ENCODE assay signal across 8 cellular contexts in genomic region chr1:40691538-40692428, GRCh38. TPM values are rescaled to one million over a fixed set of nuclear protein-coding genes. Genes with fewer than 3 reads are reported as not detected.
DNase-seq lines count a peak whose midpoint lies in the region; ATAC-seq, FAIRE-seq and TF ChIP-seq lines count a peak whose summit lies in the region.

Gene NFYC, plus strand, starts transcription at chr1:40691704. Its CDS starts 47,140 bp downstream, at chr1:40738844.

- no peaks in the 10 kb centered on the region for H3K9me2 ChIP-seq in OCI-LY1 (ENCODE audit: low read depth, low read length)

- H3K4me3 ChIP-seq in HUES64 (ENCODE audit: low read length), result peak within 1 kb of the TSS; percentile 84
- peak within 1 kb of the TSS; percentile 80 for H3K4me3 ChIP-seq in OCI-LY1 (ENCODE audit: low read depth, low read length, poor library complexity, severe bottlenecking)

- peak within 1 kb of the TSS; percentile 96 for H3K27ac Mint-ChIP-seq in mesothelial cell of epicardium

- H3K79me2 ChIP-seq in OCI-LY1 (ENCODE audit: insufficient read depth, low read length), result peaks cover 48% of the 10 kb centered on the region

- ATAC-seq in GM21423 (IDR thresholded peaks at IDR 0.05; ENCODE audit: unreplicated experiment), result peak; percentile 70

- DNase-seq in Caki2 (ENCODE audit: low read depth) (peak; percentile 95), mesothelial cell of epicardium (ENCODE audit: low spot score in 2 of 2, unreplicated experiment in 2 of 2) (peak; percentile 93 to 94)
- DNase-seq in activated CD8-positive, alpha-beta memory T cell treated with anti-CD3 and anti-CD28 coated beads, Interleukin-2, amount 50 U/mL, for 4 hours, result peak; percentile 92
- DNase-seq in stimulated activated CD8-positive, alpha-beta memory T cell treated with anti-CD3 and anti-CD28 coated beads, Interleukin-15, amount 100 ng/mL, for 48 hours (ENCODE audit: low read depth in 2 of 2), result peak; percentile 93

- H3K4me1 ChIP-seq in HUES64 (ENCODE audit: insufficient read depth, low read length), result peaks cover 30% of the 10 kb centered on the region
- peaks cover 54% of the 10 kb centered on the region for H3K4me1 ChIP-seq in OCI-LY1 (ENCODE audit: insufficient read depth, low read length, severe bottlenecking)

- peaks cover 24% of the 10 kb centered on the region for H3K4me1 Mint-ChIP-seq in mesothelial cell of epicardium

- H3K9ac ChIP-seq in HUES64 (ENCODE audit: low read depth, low read length) (peak within 1 kb of the TSS; percentile 100), OCI-LY1 (ENCODE audit: low read length) (peak within 1 kb of the TSS; percentile 84)

- H3K9me3 Mint-ChIP-seq in mesothelial cell of epicardium, result peaks cover under 1% of the 10 kb centered on the region

- TF ChIP-seq CTCF in OCI-LY1 (IDR thresholded peaks at IDR 0.05; ENCODE audit: low read length), result no peak
- no peak for TF ChIP-seq CTCF in mesothelial cell of epicardium (IDR thresholded peaks at IDR 0.05; ENCODE audit: unreplicated experiment)

- peak within 1 kb of the TSS; percentile 91 for H3K4me3 Mint-ChIP-seq in mesothelial cell of epicardium

- no peaks in the 10 kb centered on the region for H4K20me1 ChIP-seq in OCI-LY1 (ENCODE audit: insufficient read depth, low read length)

- peaks cover 12% of the 10 kb centered on the region for H3K36me3 Mint-ChIP-seq in mesothelial cell of epicardium

- H3K27me3 ChIP-seq in HUES64 (ENCODE audit: insufficient read depth, low read length), result no peaks in the 10 kb centered on the region
- no peaks in the 10 kb centered on the region for H3K27me3 ChIP-seq in OCI-LY1 (ENCODE audit: insufficient read depth, low read length)

- WGBS in HUES64, result under 1% methylated on average over 84 of the region's 84 CpGs

- H3K9me3 ChIP-seq in HUES64 (ENCODE audit: insufficient read depth, low read depth, low read length) (no peaks in the 10 kb centered on the region), OCI-LY1 (ENCODE audit: low read length) (no peaks in the 10 kb centered on the region)

- peaks cover 9% of the 10 kb centered on the region for H3K36me3 ChIP-seq in HUES64 (ENCODE audit: insufficient read depth, low read length)
- 0 out of 2 replicates have a peak, but pooled peaks cover 4% of the 10 kb centered on the region for H3K36me3 ChIP-seq in OCI-LY1 (ENCODE audit: insufficient read depth, low read length)

- peak within 1 kb of the TSS; percentile 100 for H3K27ac ChIP-seq in HUES64 (ENCODE audit: low read depth, low read length)
- H3K27ac ChIP-seq in OCI-LY1 (ENCODE audit: low read depth, low read length, poor library complexity, severe bottlenecking), result peak within 1 kb of the TSS; percentile 91

- H3K27me3 Mint-ChIP-seq in mesothelial cell of epicardium (ENCODE audit: low read depth), result no peaks in the 10 kb centered on the region

- H3F3A ChIP-seq in OCI-LY1 (ENCODE audit: insufficient read depth, low read length), result no peaks in the 10 kb centered on the region

- peak within 1 kb of the TSS; percentile 98 for H3K4me2 ChIP-seq in OCI-LY1 (ENCODE audit: low read length)

- in situ Hi-C loops in Caki2 (cut with HindIII; ENCODE audit: low pct_unique_long_range_greater_than_20kb, low sequenced_read_pairs), result no loop called here

- FAIRE-seq in endometrium (lab: Jason Lieb, UNC), result peak; percentile 37

- H2AFZ ChIP-seq in OCI-LY1 (ENCODE audit: low read length), result no peak within 1 kb of the TSS

RNA-seq across cellular contexts. Expression of gene NFYC, which starts in this region (rescaled TPM):
- 16.2 and 25.6 TPM in 2 replicates for total RNA-seq in Caki2 (2014; rRNA removed; shearing (Covaris generic); ENCODE audit: low replicate concordance)
- polyA plus RNA-seq in HUES64 (2013, experiment 1 of 2), result 44.5 TPM
- polyA plus RNA-seq in HUES64 (2013, experiment 2 of 2), result 43.1 TPM
- 91.0 to 101 TPM (median 91.2 TPM) in 3 replicates for total RNA-seq in mesothelial cell of epicardium

Comparison
In these comparisons a context has a peak if more than half of its experiments do, and no peak if none do; other contexts are left out.
1. Peak in every context shown above with its lines: DNase-seq, ATAC-seq, H3K4me3 ChIP-seq and H3K27ac ChIP-seq.